In the genomic region with DNA sequence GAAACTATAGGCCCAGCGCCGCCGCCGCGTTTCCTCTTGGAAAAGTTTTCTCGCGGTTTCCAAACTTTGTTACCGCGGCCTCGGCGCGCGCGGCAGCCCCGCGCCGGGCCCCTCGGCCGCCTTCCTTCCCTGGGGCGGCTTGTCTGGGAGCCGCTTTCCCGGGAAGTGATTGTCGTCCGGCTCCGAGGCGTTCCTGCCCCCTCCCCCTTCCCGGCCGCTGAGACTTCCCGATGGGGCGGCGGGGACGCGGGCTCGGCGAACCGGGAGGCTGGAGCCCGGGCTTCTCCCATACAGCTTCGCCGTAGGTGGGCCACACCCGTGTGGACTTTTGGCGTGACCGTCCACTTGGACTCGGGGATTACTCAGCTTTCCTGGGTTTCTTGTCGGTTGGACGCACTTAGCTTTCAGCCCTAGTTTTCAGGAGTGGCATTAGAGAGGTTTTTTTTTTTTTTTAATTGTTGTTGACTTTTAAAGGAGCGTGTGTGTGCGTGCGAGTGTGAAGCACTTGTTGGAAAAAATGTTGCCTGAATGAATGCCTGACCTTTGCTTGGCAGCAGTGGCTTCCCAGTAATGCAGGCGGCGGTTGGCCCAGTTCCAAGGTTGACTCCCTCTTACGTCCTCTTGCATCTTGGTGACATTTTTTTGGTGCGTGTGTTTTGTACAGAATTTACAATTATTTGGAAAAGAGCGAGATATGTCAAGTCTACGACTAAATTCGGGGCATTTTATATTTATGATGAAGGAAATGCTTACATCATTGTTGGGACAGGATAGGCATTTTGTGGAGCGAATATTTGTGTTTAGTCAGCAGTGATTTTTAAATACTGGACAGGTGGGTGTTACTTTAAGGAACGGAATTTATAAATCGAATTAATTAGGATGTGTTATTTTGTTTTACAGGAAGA, we compare ENCODE assay signal across 8 cellular contexts. TPM values are rescaled to one million over a fixed set of nuclear protein-coding genes. Genes with fewer than 3 reads are reported as not detected.
DNase-seq lines count a peak whose midpoint lies in the region; ATAC-seq and TF ChIP-seq lines count a peak whose summit lies in the region.

No MANE protein-coding gene starts in this region.

- H3K4me3 Mint-ChIP-seq in CD4-positive, alpha-beta memory T cell: peak overlapping the region; percentile 45 to 89 (median 79)
- H3K4me3 Mint-ChIP-seq in GM23338: peak overlapping the region; percentile 87

- DNase-seq in CD4-positive, alpha-beta memory T cell: peak in 3 of 5 donors; percentile 13 to 28 (median 18)
- peak; percentile 75 for DNase-seq in GM23338 (ENCODE audit: low spot score)
- DNase-seq in NCI-H1694 (lab: John Stamatoyannopoulos, UW): peak; percentile 36
- peak; percentile 92 for DNase-seq in coronary artery (ENCODE audit: low spot score)
- peak; percentile 80 for DNase-seq in stimulated activated CD4-positive, alpha-beta T cell treated with anti-CD3 and anti-CD28 coated beads, Interleukin-15, amount 100 ng/mL, for 24 hours
- no peak for DNase-seq in OCI-M2 (lab: John Stamatoyannopoulos, UW; ENCODE audit: unreplicated experiment)

- intact Hi-C loops in CD4-positive, alpha-beta memory T cell (cut with micrococcal nuclease): loop anchor here (10.0 kb wide), 1 partner anchor 109 kb away; no protein-coding TSS in a partner anchor

- no peak overlapping the region for H3K27ac ChIP-seq in CD4-positive, alpha-beta memory T cell (ENCODE audit: low read depth, low read length)
- H3K27ac ChIP-seq in GM23338 (ENCODE audit: low read depth): peak overlapping the region; percentile 96
- peak overlapping the region; percentile 97 for H3K27ac ChIP-seq in coronary artery
- H3K27ac ChIP-seq in layer of hippocampus (ENCODE audit: low read depth, low read length): peak overlapping the region; percentile 94

- peak overlapping the region in 4 of 7 donors; percentile 51 to 87 (median 64) for H3K27ac Mint-ChIP-seq in CD4-positive, alpha-beta memory T cell
- H3K27ac Mint-ChIP-seq in GM23338: peak overlapping the region; percentile 87

- peaks cover 8% of the 10 kb centered on the region in 2 donors for H3K27me3 Mint-ChIP-seq in CD4-positive, alpha-beta memory T cell
- peaks cover 7% of the 10 kb centered on the region for H3K27me3 Mint-ChIP-seq in GM23338 (ENCODE audit: insufficient read depth, low read depth, poor library complexity)

- H3K27me3 ChIP-seq in CD4-positive, alpha-beta memory T cell (ENCODE audit: insufficient read depth, low read length): no peaks in the 10 kb centered on the region
- H3K27me3 ChIP-seq in GM23338 (ENCODE audit: insufficient read depth) (no peaks in the 10 kb centered on the region), layer of hippocampus (ENCODE audit: control insufficient read depth, insufficient read depth, low read length) (no peaks in the 10 kb centered on the region)

- H3K9me3 Mint-ChIP-seq in CD4-positive, alpha-beta memory T cell: peaks cover 0 to 14% (median 2%) of the 10 kb centered on the region in 8 donors
- peaks cover 26% of the 10 kb centered on the region for H3K9me3 Mint-ChIP-seq in GM23338

- peaks cover 53% of the 10 kb centered on the region for H3K79me2 ChIP-seq in GM23338 (replicated peaks; ENCODE audit: insufficient read depth)

- H3K4me3 ChIP-seq in CD4-positive, alpha-beta memory T cell (ENCODE audit: low read length in 2 of 2): peak overlapping the region; percentile 65
- peak overlapping the region; percentile 91 for H3K4me3 ChIP-seq in GM23338
- peak overlapping the region; percentile 92 for H3K4me3 ChIP-seq in WI38 (ENCODE audit: low read depth, low read length)
- H3K4me3 ChIP-seq in coronary artery: peak overlapping the region; percentile 82

- CTCF ChIA-PET in CD4-positive, alpha-beta memory T cell (lab: Charles Lee; ENCODE audit: partially characterized antibody): interaction anchor here (0.6 to 1.0 kb wide), 2 partner anchors 43 to 134 kb away, joined by 3 to 4 read pairs; no protein-coding TSS in a partner anchor

- TF ChIP-seq CTCF in GM23338 (conservative IDR thresholded peaks at IDR 0.05; ENCODE audit: low read depth in 2 of 2) (no peak), WI38 (IDR thresholded peaks at IDR 0.05; ENCODE audit: low read depth, low read length) (no peak), coronary artery (IDR thresholded peaks at IDR 0.05) (no peak)

- peak overlapping the region; percentile 81 for H3K4me2 ChIP-seq in GM23338

- H3K4me1 ChIP-seq in CD4-positive, alpha-beta memory T cell (ENCODE audit: insufficient read depth, low read length): peaks cover 13% of the 10 kb centered on the region
- H3K4me1 ChIP-seq in GM23338 (ENCODE audit: insufficient read depth): peaks cover 29% of the 10 kb centered on the region

- POLR2A ChIA-PET in CD4-positive, alpha-beta memory T cell (lab: Charles Lee; ENCODE audit: partially characterized antibody): interaction anchor here (1.4 to 1.9 kb wide), 2 partner anchors 178 to 539 kb away, joined by 3 to 4 read pairs; a partner anchor contains a TSS

- peaks cover 21% of the 10 kb centered on the region for H4K20me1 ChIP-seq in GM23338 (replicated peaks; ENCODE audit: insufficient read depth)

- peak; percentile 45 for ATAC-seq in GM23338

- H3K9me2 ChIP-seq in GM23338 (ENCODE audit: insufficient read depth): no peaks in the 10 kb centered on the region

- H3K9me3 ChIP-seq in CD4-positive, alpha-beta memory T cell (ENCODE audit: control insufficient read depth in 1 of 2, low read length in 2 of 2): no peaks in the 10 kb centered on the region

- H2AFZ ChIP-seq in GM23338: peak overlapping the region; percentile 53; the same call in 1 of the 2 replicates

- no peaks in the 10 kb centered on the region for H3K36me3 ChIP-seq in CD4-positive, alpha-beta memory T cell (ENCODE audit: insufficient read depth, low read length)
- peaks cover 12% of the 10 kb centered on the region; the same call in 1 of the 2 replicates for H3K36me3 ChIP-seq in GM23338 (ENCODE audit: insufficient read depth)

- H3F3A ChIP-seq in GM23338 (replicated peaks; ENCODE audit: low read depth): 0 out of 2 replicates have a peak, but pooled peaks cover 10% of the 10 kb centered on the region

- H3K4me1 Mint-ChIP-seq in CD4-positive, alpha-beta memory T cell: peaks cover 12 to 36% (median 22%) of the 10 kb centered on the region in 4 donors
- peaks cover 26% of the 10 kb centered on the region for H3K4me1 Mint-ChIP-seq in GM23338

- peaks cover 2 to 20% of the 10 kb centered on the region in 2 donors for H3K36me3 Mint-ChIP-seq in CD4-positive, alpha-beta memory T cell
- H3K36me3 Mint-ChIP-seq in GM23338 (ENCODE audit: low read depth): peaks cover 43% of the 10 kb centered on the region

RNA-seq across cellular contexts. Expression of a gene that starts 0.8 kb away (rescaled TPM):
- total RNA-seq in CD4-positive, alpha-beta memory T cell: 10 to 100 TPM; 22.7 to 26.1 TPM
- 10 to 100 TPM; 10.1 to 12.2 TPM for polyA plus RNA-seq in CD4-positive, alpha-beta memory T cell
- 292 and 348 TPM in 2 replicates for total RNA-seq in GM23338 (2014; rRNA removed; shearing (Covaris generic))
- polyA plus RNA-seq in GM23338 (2016; fragmentation: Nextera tagmentation; extraction: Ambion mirVana): 111 and 116 TPM in 2 replicates

Comparison
In these comparisons a context has a peak if more than half of its experiments do, and no peak if none do; other contexts are left out.
1. RNA of a gene that starts 0.8 kb away (total RNA-seq): 292 to 348 TPM in GM23338; 22.7 to 26.1 TPM in CD4-positive, alpha-beta memory T cell; every median in the first group is over 10 times any median in the second.
2. Peak in every context shown above with its lines, with median percentiles within 50 percentile points of each other: H3K4me3 ChIP-seq.